1 cellular context compared by ENCODE assay signal in genomic region chr10:43606323-43607198, GRCh38.
TF ChIP-seq lines count a peak whose summit lies in the region.

ZNF485 (plus strand) TSS chr10:43606438; CDS start chr10:43607051, 613 bp downstream.

TF ChIP-seq in K562, 482 proteins besides CTCF, POLR2A, EP300 and RAD21 (continued from another document and continues in another):
- TF ChIP-seq HMBOX1 (IDR thresholded peaks at IDR 0.05) = no peak
- no peak for TF ChIP-seq ZNF263 (CRISPR knock-in tag; IDR thresholded peaks at IDR 0.05; ENCODE audit: borderline replicate concordance)
- no peak for TF ChIP-seq PCBP2 (IDR thresholded peaks at IDR 0.05; ENCODE audit: low read depth, low read length, poor library complexity, severe bottlenecking)
- TF ChIP-seq TAF1 (IDR thresholded peaks at IDR 0.05; ENCODE audit: control insufficient read depth, extremely low read depth, insufficient read depth, low read length, severe bottlenecking) = peak; percentile 53
- peak; percentile 43; the same call in 1 of the 2 replicates for TF ChIP-seq HIVEP1 (CRISPR knock-in tag; IDR thresholded peaks at IDR 0.05)
- TF ChIP-seq ELK3 (CRISPR knock-in tag; IDR thresholded peaks at IDR 0.05) = no peak
- peak; percentile 79; the same call in 1 of the 2 replicates for TF ChIP-seq FOXP1 (CRISPR knock-in tag; IDR thresholded peaks at IDR 0.05)
- TF ChIP-seq ZC3H11A (IDR thresholded peaks at IDR 0.05; ENCODE audit: low read depth, low read length) = no peak
- TF ChIP-seq MEF2D (tag; conservative IDR thresholded peaks at IDR 0.05; ENCODE audit: low read depth) = no peak
- no peak for TF ChIP-seq PRPF4 (IDR thresholded peaks at IDR 0.05; ENCODE audit: insufficient read depth, low read depth, low read length, poor library complexity, severe bottlenecking)
- TF ChIP-seq DLX4 (CRISPR knock-in tag; IDR thresholded peaks at IDR 0.05) = no peak
- no peak for TF ChIP-seq ZNF592 (IDR thresholded peaks at IDR 0.05)
- peak; percentile 86 for TF ChIP-seq SUPT5H (IDR thresholded peaks at IDR 0.05)
- no peak for TF ChIP-seq TEAD2 (tag; IDR thresholded peaks at IDR 0.05)
- no peak for TF ChIP-seq CHD2 (IDR thresholded peaks at IDR 0.05; ENCODE audit: low read depth, low read length)
- no peak for TF ChIP-seq BRF2 (IDR thresholded peaks at IDR 0.05; ENCODE audit: borderline replicate concordance, insufficient read depth, insufficient read length)
- TF ChIP-seq ATF6 (CRISPR knock-in tag; IDR thresholded peaks at IDR 0.05) = peak; percentile 23; the same call in 1 of the 2 replicates
- no peak for TF ChIP-seq NFE2L1 (tag; IDR thresholded peaks at IDR 0.05; ENCODE audit: borderline replicate concordance, low read depth)
- no peak for TF ChIP-seq ATF1 (CRISPR knock-in tag; IDR thresholded peaks at IDR 0.05)
- TF ChIP-seq ATF1 (tag; IDR thresholded peaks at IDR 0.05) = no peak; the same call in 1 of the 2 replicates
- no peak for TF ChIP-seq ELF4 (CRISPR knock-in tag; IDR thresholded peaks at IDR 0.05)
- no peak for TF ChIP-seq ERF (CRISPR knock-in tag; IDR thresholded peaks at IDR 0.05)
- TF ChIP-seq RNF2 (IDR thresholded peaks at IDR 0.05) = 0 out of 2 replicates have a peak, but pooled peaks have one; percentile 50
- no peak for TF ChIP-seq CBFA2T2 (conservative IDR thresholded peaks at IDR 0.05)
- TF ChIP-seq GMEB1 (CRISPR knock-in tag; IDR thresholded peaks at IDR 0.05) = no peak
- no peak for TF ChIP-seq ESRRB (CRISPR knock-in tag; IDR thresholded peaks at IDR 0.05; ENCODE audit: borderline replicate concordance)
- no peak for TF ChIP-seq CLOCK (CRISPR knock-in tag; IDR thresholded peaks at IDR 0.05; ENCODE audit: borderline replicate concordance)
- TF ChIP-seq POLR2B (IDR thresholded peaks at IDR 0.05; ENCODE audit: low read depth, partially characterized antibody) = peak; percentile 70
- no peak for TF ChIP-seq ZNF655 (CRISPR knock-in tag; IDR thresholded peaks at IDR 0.05)
- no peak for TF ChIP-seq ZNF354B (CRISPR knock-in tag; IDR thresholded peaks at IDR 0.05)
- TF ChIP-seq MTA1 (IDR thresholded peaks at IDR 0.05; ENCODE audit: borderline replicate concordance) = no peak
- TF ChIP-seq ZNF717 (CRISPR knock-in tag; IDR thresholded peaks at IDR 0.05) = no peak
- TF ChIP-seq ZNF561 (CRISPR knock-in tag; conservative IDR thresholded peaks at IDR 0.05) = no peak
- peak; percentile 25; the same call in 1 of the 2 replicates for TF ChIP-seq ATF7 (IDR thresholded peaks at IDR 0.05)
- TF ChIP-seq HSF4 (CRISPR knock-in tag; IDR thresholded peaks at IDR 0.05; ENCODE audit: borderline replicate concordance) = no peak
- TF ChIP-seq ZNF586 (CRISPR knock-in tag; conservative IDR thresholded peaks at IDR 0.05) = no peak
- TF ChIP-seq TEAD1 (CRISPR knock-in tag; IDR thresholded peaks at IDR 0.05) = peak in 1 of 2 experiments; percentile 84; a peak in 1 of 4 replicates
- TF ChIP-seq MCM3 (IDR thresholded peaks at IDR 0.05) = no peak
- TF ChIP-seq RAD51 (IDR thresholded peaks at IDR 0.05; ENCODE audit: borderline replicate concordance, low read depth) = no peak
- TF ChIP-seq HLTF (IDR thresholded peaks at IDR 0.05) = no peak
- TF ChIP-seq THAP12 (CRISPR knock-in tag; IDR thresholded peaks at IDR 0.05) = no peak
- no peak for TF ChIP-seq RFX1 (IDR thresholded peaks at IDR 0.05)
- TF ChIP-seq BDP1 (IDR thresholded peaks at IDR 0.05; ENCODE audit: insufficient read depth, insufficient read length) = no peak
- TF ChIP-seq MAFG (tag; conservative IDR thresholded peaks at IDR 0.05) = no peak
- no peak for TF ChIP-seq TFE3 (CRISPR knock-in tag; IDR thresholded peaks at IDR 0.05)
- TF ChIP-seq GABPA (tag; conservative IDR thresholded peaks at IDR 0.05; ENCODE audit: low read depth) = peak; percentile 99
